In genomic region chr16:54493594-54493993, GRCh38 we compare ENCODE assay signal across 23 cellular contexts.
"Had no signal": no experiment of that assay in that cellular context is flagged by ENCODE, and none has a peak within 500 bp of the region (broad histone marks: within the 10 kb centered on the region; RNA-seq: fewer than 3 reads in every experiment).

No MANE protein-coding gene starts in this region.

- H3K36me3 ChIP-seq: esophagus squamous epithelium, gastroesophageal sphincter, left ventricle myocardium inferior, spleen, tibial nerve, upper lobe of right lung, vagina had no signal

- H3K27ac ChIP-seq: dorsolateral prefrontal cortex, esophagus squamous epithelium, gastroesophageal sphincter, left ventricle myocardium inferior, spleen, testis, tibial nerve, upper lobe of right lung, vagina had no signal

- H3K27me3 ChIP-seq: gastroesophageal sphincter, spleen, testis, tibial nerve, upper lobe of right lung, vagina had no signal

- H3K4me1 ChIP-seq: esophagus squamous epithelium, gastroesophageal sphincter, spleen, testis, tibial nerve, upper lobe of right lung, vagina had no signal

- ATAC-seq: gastroesophageal sphincter; left cardiac atrium; naive thymus-derived CD4-positive, alpha-beta T cell; sciatic nerve; stimulated activated memory B cell treated with anti-CD40 and anti-IgM and Interleukin-4, amounts not matched to agents 10 μg/mL and 1 μg/mL and 100 μg/mL, for 72 hours; upper lobe of right lung had no signal

- DNase-seq: cortex of kidney; dorsolateral prefrontal cortex; effector memory CD4-positive, alpha-beta T cell; esophagus squamous epithelium; glutamatergic neuron; immature natural killer cell; left cardiac atrium; left ventricle myocardium inferior; naive thymus-derived CD4-positive, alpha-beta T cell; nephron progenitor cell; posterior cingulate gyrus; spleen; stimulated activated CD4-positive, alpha-beta T cell treated with anti-CD3 and anti-CD28 coated beads, Interleukin-15, amount 100 ng/mL, for 24 hours; stimulated activated CD4-positive, alpha-beta T cell treated with anti-CD3 and anti-CD28 coated beads, Interleukin-1b, Interleukin-23, amount 100 ng/mL, for 48 hours; stimulated activated CD4-positive, alpha-beta T cell treated with anti-CD3 and anti-CD28 coated beads, Interleukin-4, amount 100 ng/mL, for 24 hours; testis; upper lobe of right lung had no signal

- H3K9me3 ChIP-seq: testis, upper lobe of right lung, vagina had no signal

- H3K4me3 ChIP-seq: dorsolateral prefrontal cortex, esophagus squamous epithelium, gastroesophageal sphincter, left ventricle myocardium inferior, lung, spleen, testis, tibial nerve, upper lobe of right lung, vagina had no signal
